ENCODE assay signal across 1 cellular context in the genomic region with DNA sequence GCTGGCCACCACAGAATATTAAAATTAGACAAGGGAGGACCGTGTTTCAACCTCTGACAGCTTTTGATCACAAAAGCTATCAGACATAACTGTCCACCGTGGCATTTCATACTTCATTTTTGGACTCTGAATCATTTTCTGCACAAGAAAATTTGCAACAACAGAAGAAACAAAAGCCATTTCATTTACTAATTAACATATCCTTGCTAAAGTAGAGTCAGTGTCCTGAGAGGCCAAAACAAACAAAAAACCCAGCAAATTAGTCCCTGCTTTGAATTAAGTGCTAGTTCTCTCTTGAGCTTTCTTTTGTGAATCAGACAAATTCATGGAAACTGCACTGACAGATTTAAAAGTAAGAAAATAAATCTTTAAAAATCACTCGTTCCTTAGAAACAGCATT.
TF ChIP-seq lines count a peak whose summit lies in the region.

No MANE protein-coding gene starts in this region.

TF ChIP-seq in H1, 55 proteins besides CTCF, POLR2A, EP300 and RAD21 (continued from another document):
- TF ChIP-seq, protein P1, sequence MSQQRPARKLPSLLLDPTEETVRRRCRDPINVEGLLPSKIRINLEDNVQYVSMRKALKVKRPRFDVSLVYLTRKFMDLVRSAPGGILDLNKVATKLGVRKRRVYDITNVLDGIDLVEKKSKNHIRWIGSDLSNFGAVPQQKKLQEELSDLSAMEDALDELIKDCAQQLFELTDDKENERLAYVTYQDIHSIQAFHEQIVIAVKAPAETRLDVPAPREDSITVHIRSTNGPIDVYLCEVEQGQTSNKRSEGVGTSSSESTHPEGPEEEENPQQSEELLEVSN (IDR thresholded peaks at IDR 0.05) = no peak
- TF ChIP-seq TAF1 (IDR thresholded peaks at IDR 0.05; ENCODE audit: low read depth, low read length) (no peak), POLR2AphosphoS5 (IDR thresholded peaks at IDR 0.05; ENCODE audit: low read depth, low read length) (no peak), CHD2 (IDR thresholded peaks at IDR 0.05; ENCODE audit: low read length) (no peak), GTF2F1 (IDR thresholded peaks at IDR 0.05; ENCODE audit: borderline replicate concordance, low read depth, low read length) (no peak)
